17 cellular contexts compared by ENCODE assay signal in genomic region chr18:58277457-58277739, GRCh38.
A peak's percentile ranks its signal among the peaks of the same experiment; 100 is the strongest.
DNase-seq lines count a peak whose midpoint lies in the region; ATAC-seq and TF ChIP-seq lines count a peak whose summit lies in the region.
"Had no signal": no experiment of that assay in that cellular context is flagged by ENCODE, and none has a peak within 500 bp of the region (broad histone marks: within the 10 kb centered on the region; RNA-seq: fewer than 3 reads in every experiment).

No MANE protein-coding gene starts in this region.

- H3K27me3 Mint-ChIP-seq in Calu3 (ENCODE audit: unreplicated experiment): no peaks in the 10 kb centered on the region

- no peak for TF ChIP-seq POLR2A in prostate gland (IDR thresholded peaks at IDR 0.05)
- no peak for TF ChIP-seq POLR2A in esophagus squamous epithelium (IDR thresholded peaks at IDR 0.05)

- TF ChIP-seq CTCF in Calu3 (IDR thresholded peaks at IDR 0.05; ENCODE audit: unreplicated experiment): no peak
- no peak for TF ChIP-seq CTCF in RWPE2 (IDR thresholded peaks at IDR 0.05; ENCODE audit: poor library complexity, severe bottlenecking)
- TF ChIP-seq CTCF in prostate gland (IDR thresholded peaks at IDR 0.05): no peak
- no peak for TF ChIP-seq CTCF in esophagus squamous epithelium (IDR thresholded peaks at IDR 0.05)

- DNase-seq in Calu3 (no peak), RWPE2 (ENCODE audit: low spot score) (no peak), right cardiac atrium (no peak), prostate gland (ENCODE audit: low spot score) (no peak), esophagus squamous epithelium (lab: John Stamatoyannopoulos, UW) (no peak)
- no peak for DNase-seq in stimulated activated CD4-positive, alpha-beta T cell treated with anti-CD3 and anti-CD28 coated beads, Interleukin-12 subunit alpha, Interleukin-12 subunit beta, amount 100 ng/mL, for 4 hours
- DNase-seq: activated CD4-positive, alpha-beta T cell treated with anti-CD3 and anti-CD28 coated beads, Interleukin-2, amount 50 U/mL, for 48 hours; activated naive CD4-positive, alpha-beta T cell; central memory CD4-positive, alpha-beta T cell; foreskin keratinocyte; NCI-H526 treated with DMSO at 0.1 percent for 48 hours; SIG-M5; T-helper 1 cell had no signal

- H3K9me3 Mint-ChIP-seq in Calu3 (ENCODE audit: low read depth, unreplicated experiment): no peaks in the 10 kb centered on the region
- H3K9me3 Mint-ChIP-seq: neural progenitor cell had no signal

- no peaks in the 10 kb centered on the region for H3K27me3 ChIP-seq in RWPE2 (ENCODE audit: insufficient read depth, poor library complexity, severe bottlenecking)
- no peaks in the 10 kb centered on the region for H3K27me3 ChIP-seq in right cardiac atrium (ENCODE audit: control insufficient read depth, insufficient read depth)
- no peaks in the 10 kb centered on the region for H3K27me3 ChIP-seq in prostate gland (replicated peaks; ENCODE audit: insufficient read depth)
- no peaks in the 10 kb centered on the region for H3K27me3 ChIP-seq in esophagus squamous epithelium
- H3K27me3 ChIP-seq: foreskin keratinocyte, neural progenitor cell had no signal

- no peak overlapping the region for H3K27ac Mint-ChIP-seq in Calu3 (ENCODE audit: unreplicated experiment)
- H3K27ac Mint-ChIP-seq: CD14-positive monocyte, neural progenitor cell had no signal

- H3K4me3 Mint-ChIP-seq in Calu3 (ENCODE audit: low read depth, unreplicated experiment): peak overlapping the region; percentile 27
- H3K4me3 Mint-ChIP-seq: CD14-positive monocyte, neural progenitor cell had no signal

- CTCF ChIA-PET in Calu3 (lab: Charles Lee): interaction anchor here (1.4 kb wide), 1 partner anchor 8 kb away, joined by 4 read pairs; no protein-coding TSS in a partner anchor

- peaks cover 16% of the 10 kb centered on the region for H3K36me3 Mint-ChIP-seq in Calu3 (ENCODE audit: insufficient read depth, unreplicated experiment)
- H3K36me3 Mint-ChIP-seq: CD14-positive monocyte had no signal

- peak overlapping the region; percentile 61 for H3K27ac ChIP-seq in RWPE2 (ENCODE audit: poor library complexity, severe bottlenecking)
- peak overlapping the region; percentile 33 for H3K27ac ChIP-seq in right cardiac atrium (ENCODE audit: low read length)
- H3K27ac ChIP-seq in prostate gland: peak overlapping the region; percentile 67 to 76
- peak overlapping the region in 2 of 4 donors; percentile 34 to 65 for H3K27ac ChIP-seq in esophagus squamous epithelium

- 67% methylated on average over 2 of the region's 2 CpGs for WGBS in right cardiac atrium
- 33% methylated on average over 2 of the region's 2 CpGs for WGBS in prostate gland
- 18 to 45% methylated on average over 2 of the region's 2 CpGs for WGBS in esophagus squamous epithelium, 2 donors

- H3K4me1 Mint-ChIP-seq in Calu3 (ENCODE audit: low read depth, unreplicated experiment): peaks cover 64% of the 10 kb centered on the region
- H3K4me1 Mint-ChIP-seq: CD14-positive monocyte had no signal

- BruUV-seq in Calu3 (replicated peaks; lab: Mats Ljungman, UMichigan): no TSS peak

- peaks cover 31% of the 10 kb centered on the region for H3K4me1 ChIP-seq in RWPE2 (ENCODE audit: insufficient read depth, poor library complexity, severe bottlenecking)
- peaks cover 16% of the 10 kb centered on the region for H3K4me1 ChIP-seq in right cardiac atrium (ENCODE audit: control insufficient read depth, insufficient read depth, low read length)
- H3K4me1 ChIP-seq in prostate gland (replicated peaks): peaks cover 18% of the 10 kb centered on the region
- peaks cover 0 to 41% (median 3%) of the 10 kb centered on the region in 3 donors for H3K4me1 ChIP-seq in esophagus squamous epithelium

- H3K36me3 ChIP-seq in RWPE2 (ENCODE audit: low read depth): peaks cover 3% of the 10 kb centered on the region
- H3K36me3 ChIP-seq in prostate gland: no peaks in the 10 kb centered on the region
- H3K36me3 ChIP-seq in esophagus squamous epithelium: no peaks in the 10 kb centered on the region
- H3K36me3 ChIP-seq: neural progenitor cell had no signal

- ATAC-seq in RWPE2 (ENCODE audit: low read depth) (no peak), right cardiac atrium (peak in 1 of 2 donors; percentile 5), HG02610 (IDR thresholded peaks at IDR 0.05; ENCODE audit: unreplicated experiment) (no peak), GM18873 (IDR thresholded peaks at IDR 0.05; ENCODE audit: low FRiP score, unreplicated experiment) (no peak)

- no peaks in the 10 kb centered on the region for H3K9me3 ChIP-seq in RWPE2 (ENCODE audit: severe bottlenecking)
- H3K9me3 ChIP-seq in right cardiac atrium (ENCODE audit: control insufficient read depth, low read length): no peaks in the 10 kb centered on the region
- H3K9me3 ChIP-seq in prostate gland: no peaks in the 10 kb centered on the region
- H3K9me3 ChIP-seq in esophagus squamous epithelium: no peaks in the 10 kb centered on the region

- intact Hi-C loops in Calu3 (cut with micrococcal nuclease; ENCODE audit: unreplicated experiment) (no loop called here), right cardiac atrium (cut with DNase I) (no loop called here), prostate gland (cut with DNase I) (no loop called here), esophagus squamous epithelium (cut with DNase I) (no loop called here)

- H3K4me3 ChIP-seq in RWPE2 (ENCODE audit: severe bottlenecking) (no peak overlapping the region), right cardiac atrium (ENCODE audit: low read length) (no peak overlapping the region), prostate gland (no peak overlapping the region), esophagus squamous epithelium (no peak overlapping the region)
- H3K4me3 ChIP-seq: neural progenitor cell had no signal
